1 cellular context compared by ENCODE assay signal in the genomic region with DNA sequence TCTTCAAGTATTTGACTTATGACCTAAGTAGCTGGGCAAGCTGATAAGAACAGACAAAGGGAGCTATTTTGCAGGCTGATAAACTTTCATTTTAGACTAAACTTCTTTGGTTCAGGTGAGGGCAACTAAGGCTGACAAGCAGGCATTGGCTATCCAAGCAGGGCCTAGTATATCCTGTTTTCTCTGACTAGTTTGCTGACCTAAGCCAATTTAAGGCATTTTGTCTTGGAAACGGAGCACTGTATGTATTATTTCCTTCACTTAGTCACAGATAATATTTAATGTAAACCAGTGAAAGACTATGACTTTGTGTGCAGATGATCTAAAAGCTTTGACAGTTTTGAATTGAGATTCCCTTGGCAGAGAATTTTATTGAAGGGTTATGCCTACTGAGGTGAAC.
TF ChIP-seq lines count a peak whose summit lies in the region.

No MANE protein-coding gene starts in this region.

TF ChIP-seq in GM23338, 12 proteins besides CTCF, POLR2A, EP300 and RAD21:
- TF ChIP-seq CREB1 (CRISPR knock-in tag; IDR thresholded peaks at IDR 0.05; ENCODE audit: low read depth) (no peak), ETS1 (IDR thresholded peaks at IDR 0.05) (no peak), POLR2AphosphoS5 (IDR thresholded peaks at IDR 0.05; ENCODE audit: low read depth) (no peak), JUNB (IDR thresholded peaks at IDR 0.05; ENCODE audit: unreplicated experiment) (no peak), EZH2 (IDR thresholded peaks at IDR 0.05; ENCODE audit: low read depth, unreplicated experiment) (no peak), ZNF114 (CRISPR knock-in tag; IDR thresholded peaks at IDR 0.05) (no peak), ZNF331 (CRISPR knock-in tag; IDR thresholded peaks at IDR 0.05; ENCODE audit: low read depth) (no peak), EZH2phosphoT487 (IDR thresholded peaks at IDR 0.05; ENCODE audit: unreplicated experiment) (no peak), NANOG (IDR thresholded peaks at IDR 0.05; ENCODE audit: borderline replicate concordance) (no peak), STAT1 (IDR thresholded peaks at IDR 0.05; ENCODE audit: unreplicated experiment) (no peak)
- TF ChIP-seq, protein P1, sequence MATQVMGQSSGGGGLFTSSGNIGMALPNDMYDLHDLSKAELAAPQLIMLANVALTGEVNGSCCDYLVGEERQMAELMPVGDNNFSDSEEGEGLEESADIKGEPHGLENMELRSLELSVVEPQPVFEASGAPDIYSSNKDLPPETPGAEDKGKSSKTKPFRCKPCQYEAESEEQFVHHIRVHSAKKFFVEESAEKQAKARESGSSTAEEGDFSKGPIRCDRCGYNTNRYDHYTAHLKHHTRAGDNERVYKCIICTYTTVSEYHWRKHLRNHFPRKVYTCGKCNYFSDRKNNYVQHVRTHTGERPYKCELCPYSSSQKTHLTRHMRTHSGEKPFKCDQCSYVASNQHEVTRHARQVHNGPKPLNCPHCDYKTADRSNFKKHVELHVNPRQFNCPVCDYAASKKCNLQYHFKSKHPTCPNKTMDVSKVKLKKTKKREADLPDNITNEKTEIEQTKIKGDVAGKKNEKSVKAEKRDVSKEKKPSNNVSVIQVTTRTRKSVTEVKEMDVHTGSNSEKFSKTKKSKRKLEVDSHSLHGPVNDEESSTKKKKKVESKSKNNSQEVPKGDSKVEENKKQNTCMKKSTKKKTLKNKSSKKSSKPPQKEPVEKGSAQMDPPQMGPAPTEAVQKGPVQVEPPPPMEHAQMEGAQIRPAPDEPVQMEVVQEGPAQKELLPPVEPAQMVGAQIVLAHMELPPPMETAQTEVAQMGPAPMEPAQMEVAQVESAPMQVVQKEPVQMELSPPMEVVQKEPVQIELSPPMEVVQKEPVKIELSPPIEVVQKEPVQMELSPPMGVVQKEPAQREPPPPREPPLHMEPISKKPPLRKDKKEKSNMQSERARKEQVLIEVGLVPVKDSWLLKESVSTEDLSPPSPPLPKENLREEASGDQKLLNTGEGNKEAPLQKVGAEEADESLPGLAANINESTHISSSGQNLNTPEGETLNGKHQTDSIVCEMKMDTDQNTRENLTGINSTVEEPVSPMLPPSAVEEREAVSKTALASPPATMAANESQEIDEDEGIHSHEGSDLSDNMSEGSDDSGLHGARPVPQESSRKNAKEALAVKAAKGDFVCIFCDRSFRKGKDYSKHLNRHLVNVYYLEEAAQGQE (IDR thresholded peaks at IDR 0.05; ENCODE audit: unreplicated experiment), result no peak
- TF ChIP-seq, protein P2, sequence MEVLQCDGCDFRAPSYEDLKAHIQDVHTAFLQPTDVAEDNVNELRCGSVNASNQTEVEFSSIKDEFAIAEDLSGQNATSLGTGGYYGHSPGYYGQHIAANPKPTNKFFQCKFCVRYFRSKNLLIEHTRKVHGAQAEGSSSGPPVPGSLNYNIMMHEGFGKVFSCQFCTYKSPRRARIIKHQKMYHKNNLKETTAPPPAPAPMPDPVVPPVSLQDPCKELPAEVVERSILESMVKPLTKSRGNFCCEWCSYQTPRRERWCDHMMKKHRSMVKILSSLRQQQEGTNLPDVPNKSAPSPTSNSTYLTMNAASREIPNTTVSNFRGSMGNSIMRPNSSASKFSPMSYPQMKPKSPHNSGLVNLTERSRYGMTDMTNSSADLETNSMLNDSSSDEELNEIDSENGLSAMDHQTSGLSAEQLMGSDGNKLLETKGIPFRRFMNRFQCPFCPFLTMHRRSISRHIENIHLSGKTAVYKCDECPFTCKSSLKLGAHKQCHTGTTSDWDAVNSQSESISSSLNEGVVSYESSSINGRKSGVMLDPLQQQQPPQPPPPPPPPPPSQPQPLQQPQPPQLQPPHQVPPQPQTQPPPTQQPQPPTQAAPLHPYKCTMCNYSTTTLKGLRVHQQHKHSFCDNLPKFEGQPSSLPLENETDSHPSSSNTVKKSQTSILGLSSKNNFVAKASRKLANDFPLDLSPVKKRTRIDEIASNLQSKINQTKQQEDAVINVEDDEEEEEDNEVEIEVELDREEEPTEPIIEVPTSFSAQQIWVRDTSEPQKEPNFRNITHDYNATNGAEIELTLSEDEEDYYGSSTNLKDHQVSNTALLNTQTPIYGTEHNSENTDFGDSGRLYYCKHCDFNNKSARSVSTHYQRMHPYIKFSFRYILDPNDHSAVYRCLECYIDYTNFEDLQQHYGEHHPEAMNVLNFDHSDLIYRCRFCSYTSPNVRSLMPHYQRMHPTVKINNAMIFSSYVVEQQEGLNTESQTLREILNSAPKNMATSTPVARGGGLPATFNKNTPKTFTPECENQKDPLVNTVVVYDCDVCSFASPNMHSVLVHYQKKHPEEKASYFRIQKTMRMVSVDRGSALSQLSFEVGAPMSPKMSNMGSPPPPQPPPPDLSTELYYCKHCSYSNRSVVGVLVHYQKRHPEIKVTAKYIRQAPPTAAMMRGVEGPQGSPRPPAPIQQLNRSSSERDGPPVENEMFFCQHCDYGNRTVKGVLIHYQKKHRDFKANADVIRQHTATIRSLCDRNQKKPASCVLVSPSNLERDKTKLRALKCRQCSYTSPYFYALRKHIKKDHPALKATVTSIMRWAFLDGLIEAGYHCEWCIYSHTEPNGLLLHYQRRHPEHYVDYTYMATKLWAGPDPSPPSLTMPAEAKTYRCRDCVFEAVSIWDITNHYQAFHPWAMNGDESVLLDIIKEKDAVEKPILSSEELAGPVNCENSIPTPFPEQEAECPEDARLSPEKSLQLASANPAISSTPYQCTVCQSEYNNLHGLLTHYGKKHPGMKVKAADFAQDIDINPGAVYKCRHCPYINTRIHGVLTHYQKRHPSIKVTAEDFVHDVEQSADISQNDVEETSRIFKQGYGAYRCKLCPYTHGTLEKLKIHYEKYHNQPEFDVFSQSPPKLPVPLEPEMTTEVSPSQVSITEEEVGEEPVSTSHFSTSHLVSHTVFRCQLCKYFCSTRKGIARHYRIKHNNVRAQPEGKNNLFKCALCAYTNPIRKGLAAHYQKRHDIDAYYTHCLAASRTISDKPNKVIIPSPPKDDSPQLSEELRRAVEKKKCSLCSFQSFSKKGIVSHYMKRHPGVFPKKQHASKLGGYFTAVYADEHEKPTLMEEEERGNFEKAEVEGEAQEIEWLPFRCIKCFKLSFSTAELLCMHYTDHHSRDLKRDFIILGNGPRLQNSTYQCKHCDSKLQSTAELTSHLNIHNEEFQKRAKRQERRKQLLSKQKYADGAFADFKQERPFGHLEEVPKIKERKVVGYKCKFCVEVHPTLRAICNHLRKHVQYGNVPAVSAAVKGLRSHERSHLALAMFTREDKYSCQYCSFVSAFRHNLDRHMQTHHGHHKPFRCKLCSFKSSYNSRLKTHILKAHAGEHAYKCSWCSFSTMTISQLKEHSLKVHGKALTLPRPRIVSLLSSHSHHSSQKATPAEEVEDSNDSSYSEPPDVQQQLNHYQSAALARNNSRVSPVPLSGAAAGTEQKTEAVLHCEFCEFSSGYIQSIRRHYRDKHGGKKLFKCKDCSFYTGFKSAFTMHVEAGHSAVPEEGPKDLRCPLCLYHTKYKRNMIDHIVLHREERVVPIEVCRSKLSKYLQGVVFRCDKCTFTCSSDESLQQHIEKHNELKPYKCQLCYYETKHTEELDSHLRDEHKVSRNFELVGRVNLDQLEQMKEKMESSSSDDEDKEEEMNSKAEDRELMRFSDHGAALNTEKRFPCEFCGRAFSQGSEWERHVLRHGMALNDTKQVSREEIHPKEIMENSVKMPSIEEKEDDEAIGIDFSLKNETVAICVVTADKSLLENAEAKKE (CRISPR knock-in tag; IDR thresholded peaks at IDR 0.05), result no peak
TF ChIP-seq in GM23338: peak in this region for 0.
